Comparison of ENCODE assay signal across 1 cellular context in the genomic region with DNA sequence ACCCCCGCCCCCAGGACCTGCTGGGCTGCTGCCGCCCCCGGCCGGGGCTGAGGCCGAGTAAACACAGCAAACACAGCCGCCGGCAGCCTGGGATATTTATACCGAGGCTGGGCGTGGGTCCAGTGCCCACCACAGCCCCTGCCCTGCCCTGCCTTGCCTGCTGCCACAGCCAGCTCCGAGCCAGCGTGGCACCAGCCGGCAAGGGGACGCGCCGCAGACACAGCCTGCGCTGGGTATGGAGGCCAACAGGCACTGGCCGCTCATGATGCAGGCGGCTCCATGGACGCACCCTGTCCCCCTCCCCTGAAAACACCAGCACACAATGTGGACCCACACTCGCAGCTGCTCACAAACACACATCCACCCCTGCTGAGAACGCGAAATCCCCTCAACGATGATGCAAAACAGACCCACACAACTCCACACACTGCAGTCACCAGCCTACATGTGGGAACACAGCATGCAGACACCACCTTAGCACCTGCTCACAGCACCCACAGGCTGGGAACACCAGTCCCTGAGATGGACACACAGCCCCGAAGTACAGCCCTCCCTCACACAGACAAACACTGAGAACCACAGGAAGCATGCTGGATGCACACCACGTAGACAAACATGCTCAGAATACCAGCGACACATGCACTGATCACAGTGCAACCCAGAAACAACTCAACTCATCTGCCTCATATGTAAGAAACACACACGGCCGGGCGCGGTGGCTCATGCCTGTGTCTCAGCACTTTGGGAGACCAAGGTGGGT.
A peak's percentile ranks its signal among the peaks of the same experiment; 100 is the strongest.
TF ChIP-seq lines count a peak whose summit lies in the region.

No MANE protein-coding gene starts in this region.

TF ChIP-seq in HepG2, 621 proteins besides CTCF, POLR2A, EP300 and RAD21 (continued from another document and continues in another):
- TF ChIP-seq, protein P1, sequence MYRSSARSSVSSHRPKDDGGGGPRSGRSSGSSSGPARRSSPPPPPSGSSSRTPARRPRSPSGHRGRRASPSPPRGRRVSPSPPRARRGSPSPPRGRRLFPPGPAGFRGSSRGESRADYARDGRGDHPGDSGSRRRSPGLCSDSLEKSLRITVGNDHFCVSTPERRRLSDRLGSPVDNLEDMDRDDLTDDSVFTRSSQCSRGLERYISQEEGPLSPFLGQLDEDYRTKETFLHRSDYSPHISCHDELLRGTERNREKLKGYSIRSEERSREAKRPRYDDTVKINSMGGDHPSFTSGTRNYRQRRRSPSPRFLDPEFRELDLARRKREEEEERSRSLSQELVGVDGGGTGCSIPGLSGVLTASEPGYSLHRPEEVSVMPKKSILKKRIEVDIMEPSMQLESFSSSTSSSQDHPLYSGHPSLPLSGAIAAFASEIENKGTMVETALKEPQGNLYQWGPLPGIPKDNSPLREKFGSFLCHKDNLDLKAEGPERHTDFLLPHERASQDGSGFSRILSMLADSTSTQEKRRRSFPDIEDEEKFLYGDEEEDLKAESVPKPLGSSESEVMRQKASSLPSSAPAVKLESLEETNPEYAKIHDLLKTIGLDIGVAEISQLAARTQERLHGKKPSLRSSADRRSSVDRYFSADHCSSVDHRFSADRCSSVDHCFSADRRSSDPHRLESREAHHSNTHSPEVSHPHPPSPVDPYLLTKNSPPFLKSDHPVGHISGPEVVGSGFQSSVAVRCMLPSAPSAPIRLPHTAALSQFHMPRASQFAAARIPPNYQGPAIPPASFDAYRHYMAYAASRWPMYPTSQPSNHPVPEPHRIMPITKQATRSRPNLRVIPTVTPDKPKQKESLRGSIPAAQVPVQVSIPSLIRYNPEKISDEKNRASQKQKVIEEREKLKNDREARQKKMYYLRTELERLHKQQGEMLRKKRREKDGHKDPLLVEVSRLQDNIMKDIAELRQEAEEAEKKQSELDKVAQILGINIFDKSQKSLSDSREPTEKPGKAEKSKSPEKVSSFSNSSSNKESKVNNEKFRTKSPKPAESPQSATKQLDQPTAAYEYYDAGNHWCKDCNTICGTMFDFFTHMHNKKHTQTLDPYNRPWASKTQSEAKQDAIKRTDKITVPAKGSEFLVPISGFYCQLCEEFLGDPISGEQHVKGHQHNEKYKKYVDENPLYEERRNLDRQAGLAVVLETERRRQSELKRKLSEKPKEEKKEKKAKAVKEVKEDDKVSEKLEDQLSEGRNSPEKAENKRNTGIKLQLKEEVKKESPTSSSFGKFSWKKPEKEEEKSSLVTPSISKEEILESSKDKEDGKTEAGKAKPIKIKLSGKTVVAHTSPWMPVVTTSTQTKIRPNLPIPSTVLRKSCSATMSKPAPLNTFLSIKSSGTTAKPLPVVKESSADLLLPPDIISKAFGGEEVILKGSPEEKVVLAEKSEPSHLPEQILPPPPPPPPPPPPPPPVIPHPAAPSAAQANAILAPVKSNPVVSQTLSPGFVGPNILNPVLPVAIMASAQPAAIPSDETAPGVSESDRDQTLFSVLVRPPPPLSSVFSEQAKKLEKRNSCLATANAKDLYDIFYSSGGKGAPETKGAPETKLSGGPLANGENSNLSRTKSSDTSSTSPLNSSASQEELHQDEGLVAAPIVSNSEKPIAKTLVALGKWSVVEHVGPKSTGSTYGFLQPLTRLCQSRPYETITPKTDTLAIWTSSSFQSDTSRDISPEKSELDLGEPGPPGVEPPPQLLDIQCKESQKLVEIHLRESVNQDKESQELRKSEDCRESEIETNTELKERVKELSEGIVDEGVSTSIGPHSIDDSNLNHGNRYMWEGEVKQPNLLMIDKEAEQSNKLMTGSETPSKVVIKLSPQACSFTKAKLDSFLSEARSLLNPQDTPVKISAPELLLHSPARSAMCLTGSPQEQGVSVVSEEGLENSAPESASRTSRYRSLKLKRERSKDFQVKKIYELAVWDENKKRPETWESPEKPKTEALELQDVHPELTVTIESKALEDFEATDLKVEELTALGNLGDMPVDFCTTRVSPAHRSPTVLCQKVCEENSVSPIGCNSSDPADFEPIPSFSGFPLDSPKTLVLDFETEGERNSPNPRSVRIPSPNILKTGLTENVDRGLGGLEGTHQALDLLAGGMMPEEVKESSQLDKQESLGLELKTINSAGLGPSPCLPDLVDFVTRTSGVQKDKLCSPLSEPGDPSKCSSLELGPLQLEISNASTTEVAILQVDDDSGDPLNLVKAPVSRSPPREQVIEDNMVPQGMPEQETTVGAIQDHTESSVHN (CRISPR knock-in tag; IDR thresholded peaks at IDR 0.05) = no peak; the same call in 1 of the 2 replicates
- no peak for TF ChIP-seq NFE2L2 (IDR thresholded peaks at IDR 0.05; ENCODE audit: low read length)
- TF ChIP-seq, protein P2, sequence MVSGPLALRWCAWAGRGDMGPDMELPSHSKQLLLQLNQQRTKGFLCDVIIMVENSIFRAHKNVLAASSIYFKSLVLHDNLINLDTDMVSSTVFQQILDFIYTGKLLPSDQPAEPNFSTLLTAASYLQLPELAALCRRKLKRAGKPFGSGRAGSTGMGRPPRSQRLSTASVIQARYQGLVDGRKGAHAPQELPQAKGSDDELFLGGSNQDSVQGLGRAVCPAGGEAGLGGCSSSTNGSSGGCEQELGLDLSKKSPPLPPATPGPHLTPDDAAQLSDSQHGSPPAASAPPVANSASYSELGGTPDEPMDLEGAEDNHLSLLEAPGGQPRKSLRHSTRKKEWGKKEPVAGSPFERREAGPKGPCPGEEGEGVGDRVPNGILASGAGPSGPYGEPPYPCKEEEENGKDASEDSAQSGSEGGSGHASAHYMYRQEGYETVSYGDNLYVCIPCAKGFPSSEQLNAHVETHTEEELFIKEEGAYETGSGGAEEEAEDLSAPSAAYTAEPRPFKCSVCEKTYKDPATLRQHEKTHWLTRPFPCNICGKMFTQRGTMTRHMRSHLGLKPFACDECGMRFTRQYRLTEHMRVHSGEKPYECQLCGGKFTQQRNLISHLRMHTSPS (CRISPR knock-in tag; IDR thresholded peaks at IDR 0.05; ENCODE audit: low read depth) = peak; percentile 84
- no peak for TF ChIP-seq ATF7-NPFF (CRISPR knock-in tag; IDR thresholded peaks at IDR 0.05; ENCODE audit: low read depth)
- TF ChIP-seq, protein P3, sequence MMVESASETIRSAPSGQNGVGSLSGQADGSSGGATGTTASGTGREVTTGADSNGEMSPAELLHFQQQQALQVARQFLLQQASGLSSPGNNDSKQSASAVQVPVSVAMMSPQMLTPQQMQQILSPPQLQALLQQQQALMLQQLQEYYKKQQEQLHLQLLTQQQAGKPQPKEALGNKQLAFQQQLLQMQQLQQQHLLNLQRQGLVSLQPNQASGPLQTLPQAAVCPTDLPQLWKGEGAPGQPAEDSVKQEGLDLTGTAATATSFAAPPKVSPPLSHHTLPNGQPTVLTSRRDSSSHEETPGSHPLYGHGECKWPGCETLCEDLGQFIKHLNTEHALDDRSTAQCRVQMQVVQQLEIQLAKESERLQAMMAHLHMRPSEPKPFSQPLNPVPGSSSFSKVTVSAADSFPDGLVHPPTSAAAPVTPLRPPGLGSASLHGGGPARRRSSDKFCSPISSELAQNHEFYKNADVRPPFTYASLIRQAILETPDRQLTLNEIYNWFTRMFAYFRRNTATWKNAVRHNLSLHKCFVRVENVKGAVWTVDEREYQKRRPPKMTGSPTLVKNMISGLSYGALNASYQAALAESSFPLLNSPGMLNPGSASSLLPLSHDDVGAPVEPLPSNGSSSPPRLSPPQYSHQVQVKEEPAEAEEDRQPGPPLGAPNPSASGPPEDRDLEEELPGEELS (CRISPR knock-in tag; IDR thresholded peaks at IDR 0.05) = peak; percentile 13; the same call in 1 of the 2 replicates
- no peak for TF ChIP-seq HHEX (CRISPR knock-in tag; IDR thresholded peaks at IDR 0.05)
- peak; percentile 34; the same call in 1 of the 2 replicates for TF ChIP-seq MYC (CRISPR knock-in tag; IDR thresholded peaks at IDR 0.05; ENCODE audit: borderline replicate concordance)
- no peak for TF ChIP-seq SMYD3 (CRISPR knock-in tag; IDR thresholded peaks at IDR 0.05)
- no peak for TF ChIP-seq YEATS4 (CRISPR knock-in tag; IDR thresholded peaks at IDR 0.05; ENCODE audit: borderline replicate concordance)
- TF ChIP-seq, protein P4, sequence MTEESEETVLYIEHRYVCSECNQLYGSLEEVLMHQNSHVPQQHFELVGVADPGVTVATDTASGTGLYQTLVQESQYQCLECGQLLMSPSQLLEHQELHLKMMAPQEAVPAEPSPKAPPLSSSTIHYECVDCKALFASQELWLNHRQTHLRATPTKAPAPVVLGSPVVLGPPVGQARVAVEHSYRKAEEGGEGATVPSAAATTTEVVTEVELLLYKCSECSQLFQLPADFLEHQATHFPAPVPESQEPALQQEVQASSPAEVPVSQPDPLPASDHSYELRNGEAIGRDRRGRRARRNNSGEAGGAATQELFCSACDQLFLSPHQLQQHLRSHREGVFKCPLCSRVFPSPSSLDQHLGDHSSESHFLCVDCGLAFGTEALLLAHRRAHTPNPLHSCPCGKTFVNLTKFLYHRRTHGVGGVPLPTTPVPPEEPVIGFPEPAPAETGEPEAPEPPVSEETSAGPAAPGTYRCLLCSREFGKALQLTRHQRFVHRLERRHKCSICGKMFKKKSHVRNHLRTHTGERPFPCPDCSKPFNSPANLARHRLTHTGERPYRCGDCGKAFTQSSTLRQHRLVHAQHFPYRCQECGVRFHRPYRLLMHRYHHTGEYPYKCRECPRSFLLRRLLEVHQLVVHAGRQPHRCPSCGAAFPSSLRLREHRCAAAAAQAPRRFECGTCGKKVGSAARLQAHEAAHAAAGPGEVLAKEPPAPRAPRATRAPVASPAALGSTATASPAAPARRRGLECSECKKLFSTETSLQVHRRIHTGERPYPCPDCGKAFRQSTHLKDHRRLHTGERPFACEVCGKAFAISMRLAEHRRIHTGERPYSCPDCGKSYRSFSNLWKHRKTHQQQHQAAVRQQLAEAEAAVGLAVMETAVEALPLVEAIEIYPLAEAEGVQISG (CRISPR knock-in tag; IDR thresholded peaks at IDR 0.05) = no peak
- TF ChIP-seq, protein P5, sequence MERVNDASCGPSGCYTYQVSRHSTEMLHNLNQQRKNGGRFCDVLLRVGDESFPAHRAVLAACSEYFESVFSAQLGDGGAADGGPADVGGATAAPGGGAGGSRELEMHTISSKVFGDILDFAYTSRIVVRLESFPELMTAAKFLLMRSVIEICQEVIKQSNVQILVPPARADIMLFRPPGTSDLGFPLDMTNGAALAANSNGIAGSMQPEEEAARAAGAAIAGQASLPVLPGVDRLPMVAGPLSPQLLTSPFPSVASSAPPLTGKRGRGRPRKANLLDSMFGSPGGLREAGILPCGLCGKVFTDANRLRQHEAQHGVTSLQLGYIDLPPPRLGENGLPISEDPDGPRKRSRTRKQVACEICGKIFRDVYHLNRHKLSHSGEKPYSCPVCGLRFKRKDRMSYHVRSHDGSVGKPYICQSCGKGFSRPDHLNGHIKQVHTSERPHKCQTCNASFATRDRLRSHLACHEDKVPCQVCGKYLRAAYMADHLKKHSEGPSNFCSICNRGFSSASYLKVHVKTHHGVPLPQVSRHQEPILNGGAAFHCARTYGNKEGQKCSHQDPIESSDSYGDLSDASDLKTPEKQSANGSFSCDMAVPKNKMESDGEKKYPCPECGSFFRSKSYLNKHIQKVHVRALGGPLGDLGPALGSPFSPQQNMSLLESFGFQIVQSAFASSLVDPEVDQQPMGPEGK (CRISPR knock-in tag; IDR thresholded peaks at IDR 0.05) = peak; percentile 88
- 0 out of 2 replicates have a peak, but pooled peaks have one; percentile 33 for TF ChIP-seq ZNF614 (CRISPR knock-in tag; IDR thresholded peaks at IDR 0.05; ENCODE audit: borderline replicate concordance)
- TF ChIP-seq, protein P6, sequence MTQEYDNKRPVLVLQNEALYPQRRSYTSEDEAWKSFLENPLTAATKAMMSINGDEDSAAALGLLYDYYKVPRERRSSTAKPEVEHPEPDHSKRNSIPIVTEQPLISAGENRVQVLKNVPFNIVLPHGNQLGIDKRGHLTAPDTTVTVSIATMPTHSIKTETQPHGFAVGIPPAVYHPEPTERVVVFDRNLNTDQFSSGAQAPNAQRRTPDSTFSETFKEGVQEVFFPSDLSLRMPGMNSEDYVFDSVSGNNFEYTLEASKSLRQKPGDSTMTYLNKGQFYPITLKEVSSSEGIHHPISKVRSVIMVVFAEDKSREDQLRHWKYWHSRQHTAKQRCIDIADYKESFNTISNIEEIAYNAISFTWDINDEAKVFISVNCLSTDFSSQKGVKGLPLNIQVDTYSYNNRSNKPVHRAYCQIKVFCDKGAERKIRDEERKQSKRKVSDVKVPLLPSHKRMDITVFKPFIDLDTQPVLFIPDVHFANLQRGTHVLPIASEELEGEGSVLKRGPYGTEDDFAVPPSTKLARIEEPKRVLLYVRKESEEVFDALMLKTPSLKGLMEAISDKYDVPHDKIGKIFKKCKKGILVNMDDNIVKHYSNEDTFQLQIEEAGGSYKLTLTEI (CRISPR knock-in tag; conservative IDR thresholded peaks at IDR 0.05) = no peak
- TF ChIP-seq HOXA3 (CRISPR knock-in tag; IDR thresholded peaks at IDR 0.05) = no peak
- TF ChIP-seq, protein P7, sequence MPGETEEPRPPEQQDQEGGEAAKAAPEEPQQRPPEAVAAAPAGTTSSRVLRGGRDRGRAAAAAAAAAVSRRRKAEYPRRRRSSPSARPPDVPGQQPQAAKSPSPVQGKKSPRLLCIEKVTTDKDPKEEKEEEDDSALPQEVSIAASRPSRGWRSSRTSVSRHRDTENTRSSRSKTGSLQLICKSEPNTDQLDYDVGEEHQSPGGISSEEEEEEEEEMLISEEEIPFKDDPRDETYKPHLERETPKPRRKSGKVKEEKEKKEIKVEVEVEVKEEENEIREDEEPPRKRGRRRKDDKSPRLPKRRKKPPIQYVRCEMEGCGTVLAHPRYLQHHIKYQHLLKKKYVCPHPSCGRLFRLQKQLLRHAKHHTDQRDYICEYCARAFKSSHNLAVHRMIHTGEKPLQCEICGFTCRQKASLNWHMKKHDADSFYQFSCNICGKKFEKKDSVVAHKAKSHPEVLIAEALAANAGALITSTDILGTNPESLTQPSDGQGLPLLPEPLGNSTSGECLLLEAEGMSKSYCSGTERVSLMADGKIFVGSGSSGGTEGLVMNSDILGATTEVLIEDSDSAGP (CRISPR knock-in tag; IDR thresholded peaks at IDR 0.05; ENCODE audit: borderline replicate concordance) = peak; percentile 41; the same call in 1 of the 2 replicates
- TF ChIP-seq ZNF556 (CRISPR knock-in tag; IDR thresholded peaks at IDR 0.05; ENCODE audit: borderline replicate concordance) = peak; percentile 26; the same call in 1 of the 2 replicates
- no peak for TF ChIP-seq NAIF1 (CRISPR knock-in tag; IDR thresholded peaks at IDR 0.05; ENCODE audit: borderline replicate concordance)
- TF ChIP-seq, protein P8, sequence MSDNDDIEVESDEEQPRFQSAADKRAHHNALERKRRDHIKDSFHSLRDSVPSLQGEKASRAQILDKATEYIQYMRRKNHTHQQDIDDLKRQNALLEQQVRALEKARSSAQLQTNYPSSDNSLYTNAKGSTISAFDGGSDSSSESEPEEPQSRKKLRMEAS (IDR thresholded peaks at IDR 0.05) = peak; percentile 55; the same call in 1 of the 2 replicates
- TF ChIP-seq MTA1 (CRISPR knock-in tag; IDR thresholded peaks at IDR 0.05; ENCODE audit: borderline replicate concordance) = peak; percentile 33; the same call in 1 of the 2 replicates
- TF ChIP-seq IRF2 (CRISPR knock-in tag; IDR thresholded peaks at IDR 0.05) = no peak
- TF ChIP-seq JUND (CRISPR knock-in tag; IDR thresholded peaks at IDR 0.05) = peak; percentile 50; the same call in 1 of the 2 replicates
- peak; percentile 39; the same call in 1 of the 2 replicates for TF ChIP-seq ZSCAN21 (CRISPR knock-in tag; IDR thresholded peaks at IDR 0.05; ENCODE audit: borderline replicate concordance)
- TF ChIP-seq MIXL1 (CRISPR knock-in tag; IDR thresholded peaks at IDR 0.05) = no peak
- TF ChIP-seq ZSCAN9 (CRISPR knock-in tag; IDR thresholded peaks at IDR 0.05; ENCODE audit: borderline replicate concordance) = 0 out of 2 replicates have a peak, but pooled peaks have one; percentile 11
- TF ChIP-seq ZNF737 (CRISPR knock-in tag; IDR thresholded peaks at IDR 0.05; ENCODE audit: borderline replicate concordance) = no peak
- TF ChIP-seq SKI (IDR thresholded peaks at IDR 0.05; ENCODE audit: partially characterized antibody) = peak; percentile 35
- peak; percentile 93 for TF ChIP-seq HNRNPL (IDR thresholded peaks at IDR 0.05; ENCODE audit: low read depth, low read length)
- TF ChIP-seq KDM2A (CRISPR knock-in tag; IDR thresholded peaks at IDR 0.05; ENCODE audit: borderline replicate concordance, low read depth) = no peak
